In the genomic region with DNA sequence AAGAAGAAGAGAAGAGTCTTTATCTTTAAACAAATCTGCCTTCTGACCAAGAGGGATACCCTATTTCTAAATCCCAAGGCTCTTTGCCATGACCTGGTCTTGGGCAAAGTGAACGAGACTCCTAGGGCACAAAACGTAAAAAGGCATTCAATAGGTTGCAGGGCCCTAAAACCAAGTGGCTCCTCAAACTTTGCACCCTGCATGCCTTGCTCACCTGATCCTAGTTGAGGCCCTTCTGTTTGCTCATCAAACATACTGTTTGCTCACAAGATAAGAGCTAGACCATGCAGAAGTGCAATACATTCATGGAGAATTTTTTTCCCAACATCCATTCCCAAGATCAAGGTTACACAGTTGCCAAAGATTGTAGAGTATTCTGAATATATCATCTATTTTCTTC, we compare ENCODE assay signal across 1 cellular context.
A peak's percentile ranks its signal among the peaks of the same experiment; 100 is the strongest.
TF ChIP-seq lines count a peak whose summit lies in the region.

No MANE protein-coding gene starts in this region.

TF ChIP-seq in HepG2, 621 proteins besides CTCF, POLR2A, EP300 and RAD21 (continued from another document and continues in another):
- TF ChIP-seq NBN (conservative IDR thresholded peaks at IDR 0.05): no peak
- TF ChIP-seq ZNF841 (CRISPR knock-in tag; IDR thresholded peaks at IDR 0.05; ENCODE audit: borderline replicate concordance): no peak
- TF ChIP-seq ZNF235 (CRISPR knock-in tag; IDR thresholded peaks at IDR 0.05; ENCODE audit: borderline replicate concordance): no peak
- peak; percentile 98 for TF ChIP-seq ZNF331 (CRISPR knock-in tag; IDR thresholded peaks at IDR 0.05)
- no peak for TF ChIP-seq ZNF282 (IDR thresholded peaks at IDR 0.05; ENCODE audit: partially characterized antibody)
- TF ChIP-seq ZNF891 (CRISPR knock-in tag; IDR thresholded peaks at IDR 0.05): no peak
- TF ChIP-seq ZSCAN25 (CRISPR knock-in tag; IDR thresholded peaks at IDR 0.05): peak; percentile 78
- no peak for TF ChIP-seq ATAD3A (CRISPR knock-in tag; IDR thresholded peaks at IDR 0.05)
- TF ChIP-seq, protein P1, sequence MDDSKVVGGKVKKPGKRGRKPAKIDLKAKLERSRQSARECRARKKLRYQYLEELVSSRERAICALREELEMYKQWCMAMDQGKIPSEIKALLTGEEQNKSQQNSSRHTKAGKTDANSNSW (CRISPR knock-in tag; IDR thresholded peaks at IDR 0.05; ENCODE audit: borderline replicate concordance): no peak
- TF ChIP-seq RCOR2 (CRISPR knock-in tag; IDR thresholded peaks at IDR 0.05): peak; percentile 90
- TF ChIP-seq ZNF569 (CRISPR knock-in tag; IDR thresholded peaks at IDR 0.05; ENCODE audit: borderline replicate concordance): no peak
- TF ChIP-seq, protein P2, sequence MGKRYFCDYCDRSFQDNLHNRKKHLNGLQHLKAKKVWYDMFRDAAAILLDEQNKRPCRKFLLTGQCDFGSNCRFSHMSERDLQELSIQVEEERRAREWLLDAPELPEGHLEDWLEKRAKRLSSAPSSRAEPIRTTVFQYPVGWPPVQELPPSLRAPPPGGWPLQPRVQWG (CRISPR knock-in tag; IDR thresholded peaks at IDR 0.05; ENCODE audit: borderline replicate concordance, low read depth): no peak
- no peak for TF ChIP-seq RBM39 (IDR thresholded peaks at IDR 0.05; ENCODE audit: low read depth, low read length, poor library complexity, severe bottlenecking)
- peak; percentile 97 for TF ChIP-seq NFIC (IDR thresholded peaks at IDR 0.05; ENCODE audit: low read length)
- no peak for TF ChIP-seq DNMT1 (CRISPR knock-in tag; IDR thresholded peaks at IDR 0.05)
- TF ChIP-seq, protein P3, sequence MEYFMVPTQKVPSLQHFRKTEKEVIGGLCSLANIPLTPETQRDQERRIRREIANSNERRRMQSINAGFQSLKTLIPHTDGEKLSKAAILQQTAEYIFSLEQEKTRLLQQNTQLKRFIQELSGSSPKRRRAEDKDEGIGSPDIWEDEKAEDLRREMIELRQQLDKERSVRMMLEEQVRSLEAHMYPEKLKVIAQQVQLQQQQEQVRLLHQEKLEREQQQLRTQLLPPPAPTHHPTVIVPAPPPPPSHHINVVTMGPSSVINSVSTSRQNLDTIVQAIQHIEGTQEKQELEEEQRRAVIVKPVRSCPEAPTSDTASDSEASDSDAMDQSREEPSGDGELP (IDR thresholded peaks at IDR 0.05; ENCODE audit: borderline replicate concordance, low read depth): peak; percentile 91
- TF ChIP-seq ZNF7 (CRISPR knock-in tag; IDR thresholded peaks at IDR 0.05): no peak
- TF ChIP-seq MEIS1 (CRISPR knock-in tag; IDR thresholded peaks at IDR 0.05; ENCODE audit: borderline replicate concordance): no peak; the same call in 1 of the 2 replicates
- TF ChIP-seq, protein P4, sequence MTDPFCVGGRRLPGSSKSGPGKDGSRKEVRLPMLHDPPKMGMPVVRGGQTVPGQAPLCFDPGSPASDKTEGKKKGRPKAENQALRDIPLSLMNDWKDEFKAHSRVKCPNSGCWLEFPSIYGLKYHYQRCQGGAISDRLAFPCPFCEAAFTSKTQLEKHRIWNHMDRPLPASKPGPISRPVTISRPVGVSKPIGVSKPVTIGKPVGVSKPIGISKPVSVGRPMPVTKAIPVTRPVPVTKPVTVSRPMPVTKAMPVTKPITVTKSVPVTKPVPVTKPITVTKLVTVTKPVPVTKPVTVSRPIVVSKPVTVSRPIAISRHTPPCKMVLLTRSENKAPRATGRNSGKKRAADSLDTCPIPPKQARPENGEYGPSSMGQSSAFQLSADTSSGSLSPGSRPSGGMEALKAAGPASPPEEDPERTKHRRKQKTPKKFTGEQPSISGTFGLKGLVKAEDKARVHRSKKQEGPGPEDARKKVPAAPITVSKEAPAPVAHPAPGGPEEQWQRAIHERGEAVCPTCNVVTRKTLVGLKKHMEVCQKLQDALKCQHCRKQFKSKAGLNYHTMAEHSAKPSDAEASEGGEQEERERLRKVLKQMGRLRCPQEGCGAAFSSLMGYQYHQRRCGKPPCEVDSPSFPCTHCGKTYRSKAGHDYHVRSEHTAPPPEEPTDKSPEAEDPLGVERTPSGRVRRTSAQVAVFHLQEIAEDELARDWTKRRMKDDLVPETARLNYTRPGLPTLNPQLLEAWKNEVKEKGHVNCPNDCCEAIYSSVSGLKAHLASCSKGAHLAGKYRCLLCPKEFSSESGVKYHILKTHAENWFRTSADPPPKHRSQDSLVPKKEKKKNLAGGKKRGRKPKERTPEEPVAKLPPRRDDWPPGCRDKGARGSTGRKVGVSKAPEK (CRISPR knock-in tag; IDR thresholded peaks at IDR 0.05; ENCODE audit: borderline replicate concordance): peak; percentile 98
- no peak for TF ChIP-seq ZNF883 (CRISPR knock-in tag; IDR thresholded peaks at IDR 0.05; ENCODE audit: not compliant biosample characterization)
- TF ChIP-seq ZNF660 (CRISPR knock-in tag; IDR thresholded peaks at IDR 0.05; ENCODE audit: borderline replicate concordance, low read depth): no peak
- no peak for TF ChIP-seq HNRNPLL (IDR thresholded peaks at IDR 0.05; ENCODE audit: low read depth, low read length, poor library complexity, severe bottlenecking)
- TF ChIP-seq, protein P5, sequence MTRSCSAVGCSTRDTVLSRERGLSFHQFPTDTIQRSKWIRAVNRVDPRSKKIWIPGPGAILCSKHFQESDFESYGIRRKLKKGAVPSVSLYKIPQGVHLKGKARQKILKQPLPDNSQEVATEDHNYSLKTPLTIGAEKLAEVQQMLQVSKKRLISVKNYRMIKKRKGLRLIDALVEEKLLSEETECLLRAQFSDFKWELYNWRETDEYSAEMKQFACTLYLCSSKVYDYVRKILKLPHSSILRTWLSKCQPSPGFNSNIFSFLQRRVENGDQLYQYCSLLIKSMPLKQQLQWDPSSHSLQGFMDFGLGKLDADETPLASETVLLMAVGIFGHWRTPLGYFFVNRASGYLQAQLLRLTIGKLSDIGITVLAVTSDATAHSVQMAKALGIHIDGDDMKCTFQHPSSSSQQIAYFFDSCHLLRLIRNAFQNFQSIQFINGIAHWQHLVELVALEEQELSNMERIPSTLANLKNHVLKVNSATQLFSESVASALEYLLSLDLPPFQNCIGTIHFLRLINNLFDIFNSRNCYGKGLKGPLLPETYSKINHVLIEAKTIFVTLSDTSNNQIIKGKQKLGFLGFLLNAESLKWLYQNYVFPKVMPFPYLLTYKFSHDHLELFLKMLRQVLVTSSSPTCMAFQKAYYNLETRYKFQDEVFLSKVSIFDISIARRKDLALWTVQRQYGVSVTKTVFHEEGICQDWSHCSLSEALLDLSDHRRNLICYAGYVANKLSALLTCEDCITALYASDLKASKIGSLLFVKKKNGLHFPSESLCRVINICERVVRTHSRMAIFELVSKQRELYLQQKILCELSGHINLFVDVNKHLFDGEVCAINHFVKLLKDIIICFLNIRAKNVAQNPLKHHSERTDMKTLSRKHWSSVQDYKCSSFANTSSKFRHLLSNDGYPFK (CRISPR knock-in tag; IDR thresholded peaks at IDR 0.05; ENCODE audit: borderline replicate concordance): no peak
- TF ChIP-seq, protein P6, sequence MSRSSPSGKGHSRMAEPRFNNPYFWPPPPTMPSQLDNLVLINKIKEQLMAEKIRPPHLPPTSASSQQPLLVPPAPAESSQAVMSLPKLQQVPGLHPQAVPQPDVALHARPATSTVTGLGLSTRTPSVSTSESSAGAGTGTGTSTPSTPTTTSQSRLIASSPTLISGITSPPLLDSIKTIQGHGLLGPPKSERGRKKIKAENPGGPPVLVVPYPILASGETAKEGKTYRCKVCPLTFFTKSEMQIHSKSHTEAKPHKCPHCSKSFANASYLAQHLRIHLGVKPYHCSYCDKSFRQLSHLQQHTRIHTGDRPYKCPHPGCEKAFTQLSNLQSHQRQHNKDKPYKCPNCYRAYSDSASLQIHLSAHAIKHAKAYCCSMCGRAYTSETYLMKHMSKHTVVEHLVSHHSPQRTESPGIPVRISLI (CRISPR knock-in tag; IDR thresholded peaks at IDR 0.05; ENCODE audit: borderline replicate concordance): peak; percentile 95
- TF ChIP-seq ZNF367 (CRISPR knock-in tag; IDR thresholded peaks at IDR 0.05; ENCODE audit: borderline replicate concordance): no peak
- TF ChIP-seq KDM1A (CRISPR knock-in tag; IDR thresholded peaks at IDR 0.05): peak; percentile 76; the same call in 1 of the 2 replicates
- 0 out of 2 replicates have a peak, but pooled peaks have one; percentile 15 for TF ChIP-seq ZNF143 (CRISPR knock-in tag; IDR thresholded peaks at IDR 0.05)
- peak; percentile 96 for TF ChIP-seq ZNF772 (CRISPR knock-in tag; IDR thresholded peaks at IDR 0.05)
- TF ChIP-seq WIZ (CRISPR knock-in tag; IDR thresholded peaks at IDR 0.05): peak; percentile 81; the same call in 1 of the 2 replicates
- TF ChIP-seq, protein P7, sequence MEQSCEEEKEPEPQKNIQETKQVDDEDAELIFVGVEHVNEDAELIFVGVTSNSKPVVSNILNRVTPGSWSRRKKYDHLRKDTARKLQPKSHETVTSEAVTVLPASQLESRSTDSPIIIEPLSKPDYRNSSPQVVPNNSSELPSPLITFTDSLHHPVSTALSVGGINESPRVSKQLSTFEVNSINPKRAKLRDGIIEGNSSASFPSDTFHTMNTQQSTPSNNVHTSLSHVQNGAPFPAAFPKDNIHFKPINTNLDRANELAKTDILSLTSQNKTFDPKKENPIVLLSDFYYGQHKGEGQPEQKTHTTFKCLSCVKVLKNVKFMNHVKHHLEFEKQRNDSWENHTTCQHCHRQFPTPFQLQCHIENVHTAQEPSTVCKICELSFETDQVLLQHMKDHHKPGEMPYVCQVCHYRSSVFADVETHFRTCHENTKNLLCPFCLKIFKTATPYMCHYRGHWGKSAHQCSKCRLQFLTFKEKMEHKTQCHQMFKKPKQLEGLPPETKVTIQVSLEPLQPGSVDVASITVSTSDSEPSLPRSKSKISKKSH (CRISPR knock-in tag; IDR thresholded peaks at IDR 0.05; ENCODE audit: borderline replicate concordance): no peak
- TF ChIP-seq FIP1L1 (IDR thresholded peaks at IDR 0.05; ENCODE audit: borderline replicate concordance, insufficient read depth, low read depth, low read length): no peak
- no peak for TF ChIP-seq ZNF782 (CRISPR knock-in tag; IDR thresholded peaks at IDR 0.05; ENCODE audit: borderline replicate concordance)
- TF ChIP-seq GLI4 (CRISPR knock-in tag; IDR thresholded peaks at IDR 0.05; ENCODE audit: borderline replicate concordance): no peak
- no peak for TF ChIP-seq ZNF678 (CRISPR knock-in tag; IDR thresholded peaks at IDR 0.05)
- no peak for TF ChIP-seq ZNF432 (CRISPR knock-in tag; IDR thresholded peaks at IDR 0.05; ENCODE audit: borderline replicate concordance)
- peak; percentile 82; the same call in 1 of the 2 replicates for TF ChIP-seq ZMAT3 (CRISPR knock-in tag; conservative IDR thresholded peaks at IDR 0.05)
- TF ChIP-seq ZNF589 (CRISPR knock-in tag; conservative IDR thresholded peaks at IDR 0.05): peak; percentile 71; the same call in 1 of the 2 replicates
- no peak for TF ChIP-seq NONO (IDR thresholded peaks at IDR 0.05)
- TF ChIP-seq NONO (CRISPR knock-in tag; conservative IDR thresholded peaks at IDR 0.05): peak; percentile 92
- TF ChIP-seq, protein P8, sequence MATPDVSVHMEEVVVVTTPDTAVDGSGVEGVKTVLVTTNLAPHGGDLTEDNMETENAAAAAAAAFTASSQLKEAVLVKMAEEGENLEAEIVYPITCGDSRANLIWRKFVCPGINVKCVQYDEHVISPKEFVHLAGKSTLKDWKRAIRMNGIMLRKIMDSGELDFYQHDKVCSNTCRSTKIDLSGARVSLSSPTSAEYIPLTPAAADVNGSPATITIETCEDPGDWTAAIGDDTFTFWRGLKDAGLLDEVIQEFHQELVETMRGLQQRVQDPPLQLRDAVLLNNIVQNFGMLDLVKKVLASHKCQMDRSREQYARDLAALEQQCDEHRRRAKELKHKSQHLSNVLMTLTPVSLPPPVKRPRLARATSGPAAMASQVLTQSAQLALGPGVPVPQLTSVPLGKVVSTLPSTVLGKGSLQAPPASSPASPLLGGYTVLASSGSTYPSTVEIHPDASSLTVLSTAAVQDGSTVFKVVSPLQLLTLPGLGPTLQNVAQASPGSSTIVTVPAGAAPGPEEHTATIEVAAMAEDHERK (CRISPR knock-in tag; IDR thresholded peaks at IDR 0.05; ENCODE audit: low read depth): no peak
- peak; percentile 70; the same call in 1 of the 2 replicates for TF ChIP-seq JUNB (CRISPR knock-in tag; IDR thresholded peaks at IDR 0.05; ENCODE audit: borderline replicate concordance)
- peak; percentile 90 for TF ChIP-seq MEF2D (CRISPR knock-in tag; IDR thresholded peaks at IDR 0.05)
- peak; percentile 80 for TF ChIP-seq TCF7 (IDR thresholded peaks at IDR 0.05; ENCODE audit: low read depth)
- TF ChIP-seq, protein P9, sequence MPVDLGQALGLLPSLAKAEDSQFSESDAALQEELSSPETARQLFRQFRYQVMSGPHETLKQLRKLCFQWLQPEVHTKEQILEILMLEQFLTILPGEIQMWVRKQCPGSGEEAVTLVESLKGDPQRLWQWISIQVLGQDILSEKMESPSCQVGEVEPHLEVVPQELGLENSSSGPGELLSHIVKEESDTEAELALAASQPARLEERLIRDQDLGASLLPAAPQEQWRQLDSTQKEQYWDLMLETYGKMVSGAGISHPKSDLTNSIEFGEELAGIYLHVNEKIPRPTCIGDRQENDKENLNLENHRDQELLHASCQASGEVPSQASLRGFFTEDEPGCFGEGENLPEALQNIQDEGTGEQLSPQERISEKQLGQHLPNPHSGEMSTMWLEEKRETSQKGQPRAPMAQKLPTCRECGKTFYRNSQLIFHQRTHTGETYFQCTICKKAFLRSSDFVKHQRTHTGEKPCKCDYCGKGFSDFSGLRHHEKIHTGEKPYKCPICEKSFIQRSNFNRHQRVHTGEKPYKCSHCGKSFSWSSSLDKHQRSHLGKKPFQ (CRISPR knock-in tag; IDR thresholded peaks at IDR 0.05; ENCODE audit: insufficient replicate concordance): peak; percentile 48
- no peak for TF ChIP-seq PAF1 (CRISPR knock-in tag; IDR thresholded peaks at IDR 0.05)
- TF ChIP-seq KMT2A (CRISPR knock-in tag; IDR thresholded peaks at IDR 0.05): no peak
- TF ChIP-seq HOXD1 (CRISPR knock-in tag; IDR thresholded peaks at IDR 0.05): peak; percentile 77; the same call in 1 of the 2 replicates
- TF ChIP-seq ZBTB7A (CRISPR knock-in tag; IDR thresholded peaks at IDR 0.05): no peak
- no peak for TF ChIP-seq RFXAP (CRISPR knock-in tag; IDR thresholded peaks at IDR 0.05; ENCODE audit: borderline replicate concordance)
- TF ChIP-seq NFE2L2 (IDR thresholded peaks at IDR 0.05; ENCODE audit: low read length): no peak
- no peak for TF ChIP-seq ATF1 (CRISPR knock-in tag; IDR thresholded peaks at IDR 0.05)
- peak; percentile 93 for TF ChIP-seq ZNF124 (CRISPR knock-in tag; IDR thresholded peaks at IDR 0.05)
- no peak for TF ChIP-seq ZIK1 (CRISPR knock-in tag; IDR thresholded peaks at IDR 0.05; ENCODE audit: borderline replicate concordance, low read depth)
- no peak for TF ChIP-seq ATM (IDR thresholded peaks at IDR 0.05; ENCODE audit: borderline replicate concordance)
- TF ChIP-seq POLR2AphosphoS5 (IDR thresholded peaks at IDR 0.05; ENCODE audit: low read depth, low read length): peak; percentile 35; the same call in 1 of the 2 replicates
- TF ChIP-seq ZNF10 (CRISPR knock-in tag; IDR thresholded peaks at IDR 0.05; ENCODE audit: borderline replicate concordance, low read depth): no peak
- TF ChIP-seq ZFP41 (CRISPR knock-in tag; IDR thresholded peaks at IDR 0.05; ENCODE audit: borderline replicate concordance): no peak
- no peak for TF ChIP-seq KLF13 (CRISPR knock-in tag; IDR thresholded peaks at IDR 0.05)
- TF ChIP-seq, protein P10, sequence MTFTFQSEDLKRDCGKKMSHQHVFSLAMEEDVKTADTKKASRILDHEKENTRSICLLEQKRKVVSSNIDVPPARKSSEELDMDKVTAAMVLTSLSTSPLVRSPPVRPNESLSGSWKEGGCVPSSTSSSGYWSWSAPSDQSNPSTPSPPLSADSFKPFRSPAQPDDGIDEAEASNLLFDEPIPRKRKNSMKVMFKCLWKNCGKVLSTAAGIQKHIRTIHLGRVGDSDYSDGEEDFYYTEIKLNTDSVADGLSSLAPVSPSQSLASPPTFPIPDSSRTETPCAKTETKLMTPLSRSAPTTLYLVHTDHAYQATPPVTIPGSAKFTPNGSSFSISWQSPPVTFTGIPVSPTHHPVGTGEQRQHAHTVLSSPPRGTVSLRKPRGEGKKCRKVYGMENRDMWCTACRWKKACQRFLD (CRISPR knock-in tag; IDR thresholded peaks at IDR 0.05; ENCODE audit: borderline replicate concordance): no peak
- no peak for TF ChIP-seq ZNF713 (CRISPR knock-in tag; IDR thresholded peaks at IDR 0.05)
